In the genomic region with DNA sequence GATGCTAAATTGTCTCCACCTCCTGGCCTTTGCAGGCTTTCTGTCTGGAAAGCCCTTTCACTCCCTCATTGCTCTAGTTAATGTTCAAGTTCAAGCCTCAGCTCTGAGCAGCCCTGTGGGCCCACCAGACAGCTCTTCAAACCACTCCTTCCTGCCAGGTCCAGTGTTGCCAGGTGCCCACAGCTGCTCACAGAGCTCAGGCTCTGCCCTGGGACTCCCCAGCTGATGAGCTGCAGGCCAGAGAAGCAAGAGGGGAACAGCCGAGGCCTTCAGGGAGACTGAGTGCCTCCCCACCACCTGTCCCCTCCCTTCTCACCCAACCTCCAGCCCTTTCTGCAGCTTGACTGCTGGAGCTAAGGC, we compare ENCODE assay signal across 9 cellular contexts. TPM values are rescaled to one million over a fixed set of nuclear protein-coding genes. Genes with fewer than 3 reads are reported as not detected.
DNase-seq lines count a peak whose midpoint lies in the region; ATAC-seq, FAIRE-seq and TF ChIP-seq lines count a peak whose summit lies in the region.
"Had no signal": no experiment of that assay in that cellular context is flagged by ENCODE, and none has a peak within 500 bp of the region (broad histone marks: within the 10 kb centered on the region; RNA-seq: fewer than 3 reads in every experiment).

No MANE protein-coding gene starts in this region.

- H3K27me3 ChIP-seq in GM12878 (replicated peaks in 1 of 2; ENCODE audit: control insufficient read depth in 2 of 2, insufficient read depth in 2 of 2, low read length in 1 of 2) = no peaks in the 10 kb centered on the region
- H3K27me3 ChIP-seq in neutrophil = no peaks in the 10 kb centered on the region
- no peaks in the 10 kb centered on the region for H3K27me3 ChIP-seq in prostate gland (replicated peaks; ENCODE audit: insufficient read depth)

- no peak for TF ChIP-seq EP300 in GM12878 (IDR thresholded peaks at IDR 0.05; ENCODE audit: borderline replicate concordance in 1 of 2, control insufficient read depth in 1 of 2, low read depth in 2 of 2, low read length in 2 of 2)

- DNase-seq in DMS79 (lab: John Stamatoyannopoulos, UW) (peak; percentile 5), GM12878 (ENCODE audit: low read depth, low spot score) (no peak), prostate gland (ENCODE audit: low spot score) (no peak), glomerular visceral epithelial cell (ENCODE audit: extremely low spot score) (no peak)

- no TSS peak for BruUV-seq in GM12878 (replicated peaks; lab: Mats Ljungman, UMichigan)

- ATAC-seq in HG02642 (IDR thresholded peaks at IDR 0.05; ENCODE audit: poor library complexity, unreplicated experiment) (peak; percentile 24), GM12878 (no peak; the same call in 1 of the 3 replicates), GM21717 (IDR thresholded peaks at IDR 0.05; ENCODE audit: unreplicated experiment) (no peak), HG03520 (IDR thresholded peaks at IDR 0.05; ENCODE audit: unreplicated experiment) (no peak)

- no peaks in the 10 kb centered on the region for H4K20me1 ChIP-seq in GM12878 (ENCODE audit: control insufficient read depth, insufficient read depth)

- peak overlapping the region; percentile 90 for H3K4me2 ChIP-seq in GM12878 (ENCODE audit: control insufficient read depth, insufficient read depth)

- CTCF ChIA-PET in GM12878 (lab: Yijun Ruan, JAX) = interaction anchor here (0.5 to 2.3 kb wide), 6 partner anchors 10 to 92 kb away, joined by 3 to 9 read pairs (median 4); a partner anchor contains a TSS

- WGBS in GM12878 (ENCODE audit: insufficient coverage, insufficient replicate concordance, low lambda C conversion rate, missing lambda C conversion rate) = 17% methylated on average over 1 of the region's 1 CpG
- 67% methylated on average over 1 of the region's 1 CpG for WGBS in prostate gland

- H3K27ac ChIP-seq in GM12878 (ENCODE audit: control insufficient read depth, insufficient read depth) (no peak overlapping the region; the same call in 1 of the 2 replicates), neutrophil (peak overlapping the region; percentile 91), prostate gland (peak overlapping the region in 1 of 2 donors; percentile 85)

- H3K9me3 ChIP-seq in GM12878 (replicated peaks; ENCODE audit: control insufficient read depth, insufficient read depth, low read length) (no peaks in the 10 kb centered on the region), neutrophil (no peaks in the 10 kb centered on the region), prostate gland (no peaks in the 10 kb centered on the region)

- no peak for TF ChIP-seq RAD21 in GM12878 (IDR thresholded peaks at IDR 0.05; ENCODE audit: insufficient read depth, low read depth, low read length)

- H2AFZ ChIP-seq in GM12878 (ENCODE audit: control insufficient read depth, low read depth, low read length) = peak overlapping the region; percentile 71

- H3K36me3 ChIP-seq in GM12878 (ENCODE audit: control insufficient read depth in 2 of 2, insufficient read depth in 2 of 2, low read length in 1 of 2) (peaks cover 0 to 5% of the 10 kb centered on the region in 2 experiments; a peak in 2 of 4 replicates), neutrophil (no peaks in the 10 kb centered on the region), prostate gland (no peaks in the 10 kb centered on the region)

- no peak for TF ChIP-seq POLR2A in GM12878 (IDR thresholded peaks at IDR 0.05; ENCODE audit: low read depth, low read length)
- no peak for TF ChIP-seq POLR2A in prostate gland (IDR thresholded peaks at IDR 0.05)

- FAIRE-seq in GM12878 (lab: Jason Lieb, UNC) = no peak

- RAD21 ChIA-PET in GM12878 (lab: Charles Lee; ENCODE audit: unreplicated experiment) = interaction anchor here (1.2 to 1.4 kb wide), 2 partner anchors 39 to 71 kb away, joined by 3 to 4 read pairs; no protein-coding TSS in a partner anchor

- in situ Hi-C loops in GM12878 (cut with MboI) = no loop called here

- H3K4me3 ChIP-seq in GM12878 (no peak overlapping the region), neutrophil (ENCODE audit: low read depth in 1 of 2, low read length in 1 of 2) (peak overlapping the region; percentile 78 to 79), prostate gland (peak overlapping the region in 1 of 2 donors; percentile 64)

- H3K4me1 ChIP-seq in GM12878 (ENCODE audit: control insufficient read depth, insufficient read depth, low read length) (peaks cover 17% of the 10 kb centered on the region), neutrophil (ENCODE audit: control insufficient read depth in 1 of 2, insufficient read depth in 1 of 2, low read depth in 1 of 2, low read length in 1 of 2) (peaks cover 73 to 76% of the 10 kb centered on the region in 2 experiments), prostate gland (replicated peaks) (no peaks in the 10 kb centered on the region)

- SMC1A ChIA-PET in GM12878 (lab: Charles Lee; ENCODE audit: uncharacterized antibody, unreplicated experiment) = interaction anchor here (1.0 to 3.0 kb wide), 7 partner anchors 13 to 93 kb away, joined by 3 to 11 read pairs (median 5); a partner anchor contains a TSS

- intact Hi-C loops in GM12878 (cut with micrococcal nuclease; ENCODE audit: unreplicated experiment) (loop anchor here (5.0 kb wide), 1 partner anchor 90 kb away; no protein-coding TSS in a partner anchor), prostate gland (cut with DNase I) (loop anchor here (2.0 kb wide), 1 partner anchor 51 kb away; a partner anchor contains a TSS)

- TF ChIP-seq CTCF in GM12878 (IDR thresholded peaks at IDR 0.05 in 2 of 3, conservative IDR thresholded peaks at IDR 0.05 in 1 of 3; ENCODE audit: control insufficient read depth in 2 of 3, extremely low read depth in 1 of 3, insufficient read depth in 1 of 3, low read depth in 3 of 3, low read length in 3 of 3) (no peak), neutrophil (IDR thresholded peaks at IDR 0.05) (no peak), prostate gland (IDR thresholded peaks at IDR 0.05) (no peak)

- POLR2A ChIA-PET in GM12878 (lab: Charles Lee) = interaction anchor here (0.7 to 2.9 kb wide), 5 partner anchors 11 to 70 kb away, joined by 3 to 17 read pairs (median 5); a partner anchor contains a TSS

- H3K79me2 ChIP-seq in GM12878 (ENCODE audit: control insufficient read depth, insufficient read depth, low read length) = no peaks in the 10 kb centered on the region; the same call in 1 of the 2 replicates

- no peak overlapping the region for H3K9ac ChIP-seq in GM12878 (ENCODE audit: control insufficient read depth, insufficient read depth, low read length)

RNA-seq across cellular contexts. Expression of a gene that starts 1.3 kb away (rescaled TPM):
- 6.0 and 7.1 TPM in 2 replicates for total RNA-seq in GM12878 (2013; cell fraction: nucleolus; rRNA removed)
- total RNA-seq in GM12878 (2014; rRNA removed) (3.1 TPM in 2 replicates), GM12878 (2014; rRNA removed; fragmentation: Illumina TruSeq; extraction: Trizol) (1.0 TPM in 2 replicates), GM12878 (2021) (3.1 and 3.4 TPM in 2 replicates), prostate gland (10 to 100 TPM; 22.1 to 38.0 TPM)
- 0.79 TPM for polyA plus RNA-seq in GM12878 (2011; ENCODE audit: low read depth)
- polyA plus RNA-seq in GM12878 (2011; rRNA removed) (0.37 and 0.92 TPM in 2 replicates), GM12878 (2014; fragmentation: Illumina TruSeq; extraction: Trizol) (0.49 and 1.1 TPM in 2 replicates), GM12878 (2014; fragmentation: Nextera tagmentation; extraction: Ambion mirVana) (under 1 TPM in 1 of 2 experiments, not detected in 1; 0.04 TPM), GM12878 (2014; rRNA removed) (2.0 and 2.3 TPM in 2 replicates), GM12878 (2016; fragmentation: Nextera tagmentation; extraction: Ambion mirVana) (under 1 TPM; 0.06 to 0.12 TPM)
- polyA plus RNA-seq in GM12878 (2011; cell fraction: cytosol; rRNA removed) = 1.1 and 1.6 TPM in 2 replicates
- 4.2 and 4.7 TPM in 2 replicates for polyA plus RNA-seq in GM12878 (2011; cell fraction: nucleus; rRNA removed)
- 1.7 and 2.0 TPM in 2 replicates for polyA plus RNA-seq in GM12878 (2012)
- 1.7 and 3.1 TPM in 2 replicates for polyA minus RNA-seq in GM12878 (2011; rRNA and poly(A)+ RNA removed)
- 0.67 and 0.73 TPM in 2 replicates for polyA minus RNA-seq in GM12878 (2011; cell fraction: cytosol; rRNA and poly(A)+ RNA removed)
- polyA minus RNA-seq in GM12878 (2011; cell fraction: nucleus; rRNA and poly(A)+ RNA removed) = 1.9 and 4.0 TPM in 2 replicates

RNA-seq across cellular contexts. Expression of a gene that starts 33.1 kb away (rescaled TPM):
- total RNA-seq in GM12878 (2013; cell fraction: nucleolus; rRNA removed) = not detected in 2 replicates
- not detected in 2 replicates for total RNA-seq in GM12878 (2014; rRNA removed)
- total RNA-seq in GM12878 (2014; rRNA removed; fragmentation: Illumina TruSeq; extraction: Trizol) = not detected in 2 replicates
- total RNA-seq in GM12878 (2021) = not detected in 2 replicates
- not detected for polyA plus RNA-seq in GM12878 (2011; ENCODE audit: low read depth)
- polyA plus RNA-seq in GM12878 (2011; rRNA removed) = not detected in 2 replicates
- not detected in 2 replicates for polyA plus RNA-seq in GM12878 (2011; cell fraction: cytosol; rRNA removed)
- not detected in 2 replicates for polyA plus RNA-seq in GM12878 (2011; cell fraction: nucleus; rRNA removed)
- polyA plus RNA-seq in GM12878 (2012) = not detected in 2 replicates
- not detected in 2 replicates for polyA plus RNA-seq in GM12878 (2014; fragmentation: Illumina TruSeq; extraction: Trizol)
- not detected for polyA plus RNA-seq in GM12878 (2014; fragmentation: Nextera tagmentation; extraction: Ambion mirVana)
- polyA plus RNA-seq in GM12878 (2014; rRNA removed) = not detected in 2 replicates
- polyA plus RNA-seq in GM12878 (2016; fragmentation: Nextera tagmentation; extraction: Ambion mirVana) = not detected
- polyA minus RNA-seq in GM12878 (2011; rRNA and poly(A)+ RNA removed) = not detected in 2 replicates
- polyA minus RNA-seq in GM12878 (2011; cell fraction: cytosol; rRNA and poly(A)+ RNA removed) = not detected in 2 replicates
- not detected in 2 replicates for polyA minus RNA-seq in GM12878 (2011; cell fraction: nucleus; rRNA and poly(A)+ RNA removed)
- total RNA-seq in prostate gland = 1 to 10 TPM; 1.2 to 2.9 TPM
- total RNA-seq: pulmonary artery endothelial cell had no signal

RNA-seq across cellular contexts. Expression of a gene that starts 50.4 kb away (rescaled TPM):
- not detected in 2 replicates for total RNA-seq in GM12878 (2013; cell fraction: nucleolus; rRNA removed)
- not detected in 2 replicates for total RNA-seq in GM12878 (2014; rRNA removed)
- not detected in 2 replicates for total RNA-seq in GM12878 (2014; rRNA removed; fragmentation: Illumina TruSeq; extraction: Trizol)
- not detected in 2 replicates for total RNA-seq in GM12878 (2021)
- polyA plus RNA-seq in GM12878 (2011; ENCODE audit: low read depth) = not detected
- polyA plus RNA-seq in GM12878 (2011; rRNA removed) = not detected in 2 replicates
- not detected in 2 replicates for polyA plus RNA-seq in GM12878 (2011; cell fraction: cytosol; rRNA removed)
- polyA plus RNA-seq in GM12878 (2011; cell fraction: nucleus; rRNA removed) = 0.21 TPM in 1 of 2 replicates, not detected in the other
- polyA plus RNA-seq in GM12878 (2012) = not detected in 2 replicates
- not detected in 2 replicates for polyA plus RNA-seq in GM12878 (2014; fragmentation: Illumina TruSeq; extraction: Trizol)
- polyA plus RNA-seq in GM12878 (2014; fragmentation: Nextera tagmentation; extraction: Ambion mirVana) = not detected
- polyA plus RNA-seq in GM12878 (2014; rRNA removed) = not detected in 2 replicates
- not detected for polyA plus RNA-seq in GM12878 (2016; fragmentation: Nextera tagmentation; extraction: Ambion mirVana)
- polyA minus RNA-seq in GM12878 (2011; rRNA and poly(A)+ RNA removed) = not detected in 2 replicates
- not detected in 2 replicates for polyA minus RNA-seq in GM12878 (2011; cell fraction: cytosol; rRNA and poly(A)+ RNA removed)
- not detected in 2 replicates for polyA minus RNA-seq in GM12878 (2011; cell fraction: nucleus; rRNA and poly(A)+ RNA removed)
- total RNA-seq in prostate gland = 1 to 10 TPM; 1.9 to 5.5 TPM
- total RNA-seq: pulmonary artery endothelial cell had no signal

RNA-seq across cellular contexts. Expression of a gene that starts 51.7 kb away (rescaled TPM):
- 778 and 789 TPM in 2 replicates for total RNA-seq in GM12878 (2013; cell fraction: nucleolus; rRNA removed)
- total RNA-seq in GM12878 (2014; rRNA removed) (59.6 and 72.6 TPM in 2 replicates), GM12878 (2014; rRNA removed; fragmentation: Illumina TruSeq; extraction: Trizol) (77.5 and 84.0 TPM in 2 replicates), GM12878 (2021) (45.0 and 51.1 TPM in 2 replicates), prostate gland (10 to 100 TPM; 42.2 to 91.6 TPM)
- polyA plus RNA-seq in GM12878 (2011; ENCODE audit: low read depth) = 36.3 TPM
- polyA plus RNA-seq in GM12878 (2011; rRNA removed) (87.0 and 148 TPM in 2 replicates), GM12878 (2014; fragmentation: Illumina TruSeq; extraction: Trizol) (91.9 and 128 TPM in 2 replicates), GM12878 (2014; fragmentation: Nextera tagmentation; extraction: Ambion mirVana) (10 to 100 TPM; 15.3 to 27.8 TPM), GM12878 (2014; rRNA removed) (62.6 and 73.7 TPM in 2 replicates), GM12878 (2016; fragmentation: Nextera tagmentation; extraction: Ambion mirVana) (10 to 100 TPM; 40.0 to 46.0 TPM)
- polyA plus RNA-seq in GM12878 (2011; cell fraction: cytosol; rRNA removed) = 19.4 and 23.0 TPM in 2 replicates
- polyA plus RNA-seq in GM12878 (2011; cell fraction: nucleus; rRNA removed) = 209 and 223 TPM in 2 replicates
- polyA plus RNA-seq in GM12878 (2012) = 50.3 and 54.0 TPM in 2 replicates
- polyA minus RNA-seq in GM12878 (2011; rRNA and poly(A)+ RNA removed) = 49.7 and 59.7 TPM in 2 replicates
- 14.8 and 23.2 TPM in 2 replicates for polyA minus RNA-seq in GM12878 (2011; cell fraction: cytosol; rRNA and poly(A)+ RNA removed)
- 129 and 184 TPM in 2 replicates for polyA minus RNA-seq in GM12878 (2011; cell fraction: nucleus; rRNA and poly(A)+ RNA removed)
